8 cellular contexts compared by ENCODE assay signal in genomic region chrX:10597871-10598270, GRCh38. TPM values are rescaled to one million over a fixed set of nuclear protein-coding genes. Genes with fewer than 3 reads are reported as not detected.
DNase-seq lines count a peak whose midpoint lies in the region; ATAC-seq and TF ChIP-seq lines count a peak whose summit lies in the region.

No MANE protein-coding gene starts in this region.

- H3K4me3 Mint-ChIP-seq in GM23338, result no peak overlapping the region

- H3K9me3 ChIP-seq in hepatocyte (ENCODE audit: low read depth), result no peaks in the 10 kb centered on the region

- peak; percentile 64 for ATAC-seq in GM23338
- ATAC-seq in GM21529 (IDR thresholded peaks at IDR 0.05; ENCODE audit: unreplicated experiment), result no peak
- ATAC-seq in GM19328 (IDR thresholded peaks at IDR 0.05; ENCODE audit: unreplicated experiment), result no peak

- TF ChIP-seq CTCF in GM23338 (conservative IDR thresholded peaks at IDR 0.05; ENCODE audit: low read depth in 2 of 2) (peak; percentile 49 to 71), hepatocyte (IDR thresholded peaks at IDR 0.05; ENCODE audit: poor library complexity) (peak; percentile 24)

- no peak overlapping the region for H2AFZ ChIP-seq in GM23338
- no peak overlapping the region for H2AFZ ChIP-seq in hepatocyte

- H3K4me3 ChIP-seq in GM23338, result no peak overlapping the region
- no peak overlapping the region for H3K4me3 ChIP-seq in hepatocyte

- H3K9me2 ChIP-seq in GM23338 (ENCODE audit: insufficient read depth) (no peaks in the 10 kb centered on the region), hepatocyte (replicated peaks; ENCODE audit: insufficient read depth) (no peaks in the 10 kb centered on the region)

- H3K79me2 ChIP-seq in GM23338 (replicated peaks; ENCODE audit: insufficient read depth), result peaks cover 97% of the 10 kb centered on the region
- H3K79me2 ChIP-seq in hepatocyte, result peaks cover 24% of the 10 kb centered on the region

- no peaks in the 10 kb centered on the region for H3F3A ChIP-seq in GM23338 (replicated peaks; ENCODE audit: low read depth)

- H3K9me3 Mint-ChIP-seq in GM23338, result no peaks in the 10 kb centered on the region

- DNase-seq in AG08395 (ENCODE audit: low spot score) (peak; percentile 11), GM23338 (ENCODE audit: low spot score) (peak; percentile 52), SHP77 treated with DMSO at 0.1 percent for 48 hours (lab: John Stamatoyannopoulos, UW) (peak; percentile 12), hepatocyte (ENCODE audit: low spot score) (no peak), mesenteric fat pad (ENCODE audit: low spot score) (no peak)
- DNase-seq in activated naive CD4-positive, alpha-beta T cell (lab: John Stamatoyannopoulos, UW), result no peak

- 72% methylated on average over 1 of the region's 1 CpG for WGBS in hepatocyte (ENCODE audit: low lambda C conversion rate, missing lambda C conversion rate)

- no peaks in the 10 kb centered on the region for H4K20me1 ChIP-seq in GM23338 (replicated peaks; ENCODE audit: insufficient read depth)
- no peaks in the 10 kb centered on the region for H4K20me1 ChIP-seq in hepatocyte (ENCODE audit: insufficient read depth, poor library complexity, severe bottlenecking)

- no peak overlapping the region for H3K27ac Mint-ChIP-seq in GM23338

- no peaks in the 10 kb centered on the region for H3K36me3 ChIP-seq in GM23338 (ENCODE audit: insufficient read depth)
- no peaks in the 10 kb centered on the region for H3K36me3 ChIP-seq in hepatocyte (replicated peaks; ENCODE audit: insufficient read depth, low read depth)

- H3K27ac ChIP-seq in GM23338 (ENCODE audit: low read depth) (no peak overlapping the region), hepatocyte (no peak overlapping the region)

- no peak overlapping the region for H3K4me2 ChIP-seq in GM23338
- H3K4me2 ChIP-seq in hepatocyte, result no peak overlapping the region

- H3K4me1 Mint-ChIP-seq in GM23338, result peaks cover 30% of the 10 kb centered on the region

- H3K27me3 ChIP-seq in GM23338 (ENCODE audit: insufficient read depth) (no peaks in the 10 kb centered on the region), hepatocyte (no peaks in the 10 kb centered on the region)

- H3K4me1 ChIP-seq in GM23338 (ENCODE audit: insufficient read depth) (peaks cover 37% of the 10 kb centered on the region), hepatocyte (ENCODE audit: insufficient read depth) (peaks cover 5% of the 10 kb centered on the region)

- H3K36me3 Mint-ChIP-seq in GM23338 (ENCODE audit: low read depth), result peaks cover 11% of the 10 kb centered on the region

- no peaks in the 10 kb centered on the region for H3K27me3 Mint-ChIP-seq in GM23338 (ENCODE audit: insufficient read depth, low read depth, poor library complexity)

TF ChIP-seq in GM23338, 12 proteins besides CTCF, POLR2A, EP300 and RAD21:
- TF ChIP-seq JUNB (IDR thresholded peaks at IDR 0.05; ENCODE audit: unreplicated experiment) (no peak), POLR2AphosphoS5 (IDR thresholded peaks at IDR 0.05; ENCODE audit: low read depth) (no peak), REST (IDR thresholded peaks at IDR 0.05; ENCODE audit: unreplicated experiment) (no peak), ZNF331 (CRISPR knock-in tag; IDR thresholded peaks at IDR 0.05; ENCODE audit: low read depth) (no peak), ZNF114 (CRISPR knock-in tag; IDR thresholded peaks at IDR 0.05) (no peak), EZH2phosphoT487 (IDR thresholded peaks at IDR 0.05; ENCODE audit: unreplicated experiment) (no peak), STAT1 (IDR thresholded peaks at IDR 0.05; ENCODE audit: unreplicated experiment) (no peak)
- TF ChIP-seq, protein P1, sequence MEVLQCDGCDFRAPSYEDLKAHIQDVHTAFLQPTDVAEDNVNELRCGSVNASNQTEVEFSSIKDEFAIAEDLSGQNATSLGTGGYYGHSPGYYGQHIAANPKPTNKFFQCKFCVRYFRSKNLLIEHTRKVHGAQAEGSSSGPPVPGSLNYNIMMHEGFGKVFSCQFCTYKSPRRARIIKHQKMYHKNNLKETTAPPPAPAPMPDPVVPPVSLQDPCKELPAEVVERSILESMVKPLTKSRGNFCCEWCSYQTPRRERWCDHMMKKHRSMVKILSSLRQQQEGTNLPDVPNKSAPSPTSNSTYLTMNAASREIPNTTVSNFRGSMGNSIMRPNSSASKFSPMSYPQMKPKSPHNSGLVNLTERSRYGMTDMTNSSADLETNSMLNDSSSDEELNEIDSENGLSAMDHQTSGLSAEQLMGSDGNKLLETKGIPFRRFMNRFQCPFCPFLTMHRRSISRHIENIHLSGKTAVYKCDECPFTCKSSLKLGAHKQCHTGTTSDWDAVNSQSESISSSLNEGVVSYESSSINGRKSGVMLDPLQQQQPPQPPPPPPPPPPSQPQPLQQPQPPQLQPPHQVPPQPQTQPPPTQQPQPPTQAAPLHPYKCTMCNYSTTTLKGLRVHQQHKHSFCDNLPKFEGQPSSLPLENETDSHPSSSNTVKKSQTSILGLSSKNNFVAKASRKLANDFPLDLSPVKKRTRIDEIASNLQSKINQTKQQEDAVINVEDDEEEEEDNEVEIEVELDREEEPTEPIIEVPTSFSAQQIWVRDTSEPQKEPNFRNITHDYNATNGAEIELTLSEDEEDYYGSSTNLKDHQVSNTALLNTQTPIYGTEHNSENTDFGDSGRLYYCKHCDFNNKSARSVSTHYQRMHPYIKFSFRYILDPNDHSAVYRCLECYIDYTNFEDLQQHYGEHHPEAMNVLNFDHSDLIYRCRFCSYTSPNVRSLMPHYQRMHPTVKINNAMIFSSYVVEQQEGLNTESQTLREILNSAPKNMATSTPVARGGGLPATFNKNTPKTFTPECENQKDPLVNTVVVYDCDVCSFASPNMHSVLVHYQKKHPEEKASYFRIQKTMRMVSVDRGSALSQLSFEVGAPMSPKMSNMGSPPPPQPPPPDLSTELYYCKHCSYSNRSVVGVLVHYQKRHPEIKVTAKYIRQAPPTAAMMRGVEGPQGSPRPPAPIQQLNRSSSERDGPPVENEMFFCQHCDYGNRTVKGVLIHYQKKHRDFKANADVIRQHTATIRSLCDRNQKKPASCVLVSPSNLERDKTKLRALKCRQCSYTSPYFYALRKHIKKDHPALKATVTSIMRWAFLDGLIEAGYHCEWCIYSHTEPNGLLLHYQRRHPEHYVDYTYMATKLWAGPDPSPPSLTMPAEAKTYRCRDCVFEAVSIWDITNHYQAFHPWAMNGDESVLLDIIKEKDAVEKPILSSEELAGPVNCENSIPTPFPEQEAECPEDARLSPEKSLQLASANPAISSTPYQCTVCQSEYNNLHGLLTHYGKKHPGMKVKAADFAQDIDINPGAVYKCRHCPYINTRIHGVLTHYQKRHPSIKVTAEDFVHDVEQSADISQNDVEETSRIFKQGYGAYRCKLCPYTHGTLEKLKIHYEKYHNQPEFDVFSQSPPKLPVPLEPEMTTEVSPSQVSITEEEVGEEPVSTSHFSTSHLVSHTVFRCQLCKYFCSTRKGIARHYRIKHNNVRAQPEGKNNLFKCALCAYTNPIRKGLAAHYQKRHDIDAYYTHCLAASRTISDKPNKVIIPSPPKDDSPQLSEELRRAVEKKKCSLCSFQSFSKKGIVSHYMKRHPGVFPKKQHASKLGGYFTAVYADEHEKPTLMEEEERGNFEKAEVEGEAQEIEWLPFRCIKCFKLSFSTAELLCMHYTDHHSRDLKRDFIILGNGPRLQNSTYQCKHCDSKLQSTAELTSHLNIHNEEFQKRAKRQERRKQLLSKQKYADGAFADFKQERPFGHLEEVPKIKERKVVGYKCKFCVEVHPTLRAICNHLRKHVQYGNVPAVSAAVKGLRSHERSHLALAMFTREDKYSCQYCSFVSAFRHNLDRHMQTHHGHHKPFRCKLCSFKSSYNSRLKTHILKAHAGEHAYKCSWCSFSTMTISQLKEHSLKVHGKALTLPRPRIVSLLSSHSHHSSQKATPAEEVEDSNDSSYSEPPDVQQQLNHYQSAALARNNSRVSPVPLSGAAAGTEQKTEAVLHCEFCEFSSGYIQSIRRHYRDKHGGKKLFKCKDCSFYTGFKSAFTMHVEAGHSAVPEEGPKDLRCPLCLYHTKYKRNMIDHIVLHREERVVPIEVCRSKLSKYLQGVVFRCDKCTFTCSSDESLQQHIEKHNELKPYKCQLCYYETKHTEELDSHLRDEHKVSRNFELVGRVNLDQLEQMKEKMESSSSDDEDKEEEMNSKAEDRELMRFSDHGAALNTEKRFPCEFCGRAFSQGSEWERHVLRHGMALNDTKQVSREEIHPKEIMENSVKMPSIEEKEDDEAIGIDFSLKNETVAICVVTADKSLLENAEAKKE (CRISPR knock-in tag; IDR thresholded peaks at IDR 0.05), result no peak

RNA-seq across cellular contexts. Expression of gene MID1, which starts 22.5 kb away (rescaled TPM):
- total RNA-seq in GM23338 (2014; rRNA removed; shearing (Covaris generic)), result 37.6 and 39.3 TPM in 2 replicates
- polyA plus RNA-seq in GM23338 (2016; fragmentation: Nextera tagmentation; extraction: Ambion mirVana), result 20.8 and 27.2 TPM in 2 replicates
- total RNA-seq in hepatocyte, result 21.1 and 23.0 TPM in 2 replicates
- polyA plus RNA-seq in hepatocyte, result 21.3 and 25.9 TPM in 2 replicates
- total RNA-seq in mesenteric fat pad, result 16.6 TPM

Comparison
In these comparisons a context has a peak if more than half of its experiments do, and no peak if none do; other contexts are left out.
1. DNase-seq: peak in AG08395 (single experiment), GM23338 (single experiment) and SHP77 treated with DMSO at 0.1 percent for 48 hours (single experiment); none in hepatocyte (single experiment), mesenteric fat pad (single experiment) and activated naive CD4-positive, alpha-beta T cell (0 of 4).